In genomic region chr19:27901078-27901477, GRCh38 we compare ENCODE assay signal across 7 cellular contexts.
"Had no signal": no experiment of that assay in that cellular context is flagged by ENCODE, and none has a peak within 500 bp of the region (broad histone marks: within the 10 kb centered on the region; RNA-seq: fewer than 3 reads in every experiment).

No MANE protein-coding gene starts in this region.

- ATAC-seq: GM23338, K562 had no signal

- DNase-seq: H9, HCEC 1CT, IMR-90, KG1 had no signal

- H3K4me3 ChIP-seq: GM23338, K562 had no signal

- H3K27ac ChIP-seq: HL-60 had no signal
